In genomic region chr15:42772126-42772525, GRCh38 we compare ENCODE assay signal across 25 cellular contexts. TPM values are rescaled to one million over a fixed set of nuclear protein-coding genes. Genes with fewer than 3 reads are reported as not detected.
DNase-seq lines count a peak whose midpoint lies in the region; ATAC-seq and TF ChIP-seq lines count a peak whose summit lies in the region.
"Had no signal": no experiment of that assay in that cellular context is flagged by ENCODE, and none has a peak within 500 bp of the region (broad histone marks: within the 10 kb centered on the region; RNA-seq: fewer than 3 reads in every experiment).

No MANE protein-coding gene starts in this region.

- H3K9ac ChIP-seq in MM.1S (ENCODE audit: low read length), result no peak overlapping the region

- H3K36me3 Mint-ChIP-seq in nephron progenitor cell (ENCODE audit: low read depth), result peaks cover 60% of the 10 kb centered on the region

- H3K4me1 ChIP-seq in thyroid gland, result peaks cover 7 to 9% of the 10 kb centered on the region in 2 donors
- H3K4me1 ChIP-seq in MM.1S (ENCODE audit: low read length), result no peaks in the 10 kb centered on the region
- H3K4me1 ChIP-seq: body of pancreas, HAP-1 had no signal

- intact Hi-C loops in left ventricle myocardium superior (cut with micrococcal nuclease) (no loop called here), thyroid gland (cut with DNase I) (no loop called here)

- H3K4me2 ChIP-seq in MM.1S (ENCODE audit: low read depth, low read length), result no peak overlapping the region
- H3K4me2 ChIP-seq: PC-9 had no signal

- H3K9me3 Mint-ChIP-seq in nephron progenitor cell, result peaks cover 34% of the 10 kb centered on the region
- H3K9me3 Mint-ChIP-seq: natural killer cell treated with Interleukin-12 subunit alpha and Interleukin-12 subunit beta and Interleukin-15 and Interleukin-18, amount 100 ng/mL, for 72 hours had no signal

- WGBS in thyroid gland, 2 donors, result 40 to 45% methylated on average over 2 of the region's 2 CpGs

- H2AFZ ChIP-seq in MM.1S (ENCODE audit: low read length), result no peak overlapping the region
- H2AFZ ChIP-seq: PC-9 had no signal

- no peaks in the 10 kb centered on the region for H3K9me2 ChIP-seq in MM.1S (replicated peaks; ENCODE audit: insufficient read depth, low read length)

- H3K36me3 ChIP-seq in thyroid gland (peaks cover 0 to 3% of the 10 kb centered on the region in 2 donors), MM.1S (replicated peaks; ENCODE audit: insufficient read depth, low read length) (no peaks in the 10 kb centered on the region)
- H3K36me3 ChIP-seq: HAP-1 had no signal

- no peak for TF ChIP-seq POLR2A in thyroid gland (IDR thresholded peaks at IDR 0.05)

- no peaks in the 10 kb centered on the region for H3K27me3 ChIP-seq in thyroid gland
- no peaks in the 10 kb centered on the region; the same call in 1 of the 2 replicates for H3K27me3 ChIP-seq in MM.1S (replicated peaks; ENCODE audit: insufficient read depth, low read length)
- H3K27me3 ChIP-seq: body of pancreas had no signal

- no peaks in the 10 kb centered on the region for H3F3A ChIP-seq in MM.1S (ENCODE audit: insufficient read depth, low read length)

- H3K4me3 ChIP-seq in thyroid gland (replicated peaks in 1 of 3) (no peak overlapping the region), MM.1S (ENCODE audit: low read length) (no peak overlapping the region)
- H3K4me3 ChIP-seq: body of pancreas, HAP-1, K562, PC-9 had no signal

- H3K27me3 Mint-ChIP-seq in nephron progenitor cell (ENCODE audit: low read depth, poor library complexity), result no peaks in the 10 kb centered on the region
- H3K27me3 Mint-ChIP-seq: natural killer cell treated with Interleukin-12 subunit alpha and Interleukin-12 subunit beta and Interleukin-15 and Interleukin-18, amount 100 ng/mL, for 72 hours; T-helper 17 cell had no signal

- H3K27ac Mint-ChIP-seq in nephron progenitor cell, result no peak overlapping the region
- H3K27ac Mint-ChIP-seq: activated T-helper 1 cell treated with anti-CD3 and anti-CD28 coated beads, Interleukin-12 subunit alpha, Interleukin-12 subunit beta, Interleukin-2, Interleukin-4 antibody, amounts not matched to agents 30 ng/mL and 10 ng/mL and 1 ng/mL, durations not matched to agents 14 hours and 24 hours and 36 hours; natural killer cell treated with Interleukin-12 subunit alpha and Interleukin-12 subunit beta and Interleukin-15 and Interleukin-18, amount 100 ng/mL, for 72 hours; T-helper 17 cell had no signal

- H3K9me3 ChIP-seq in thyroid gland (no peaks in the 10 kb centered on the region), MM.1S (replicated peaks; ENCODE audit: insufficient read depth, low read length) (no peaks in the 10 kb centered on the region)
- H3K9me3 ChIP-seq: body of pancreas, HAP-1 had no signal

- no peaks in the 10 kb centered on the region for H4K20me1 ChIP-seq in MM.1S (ENCODE audit: insufficient read depth, low read length)

- H3K4me1 Mint-ChIP-seq in nephron progenitor cell, result no peaks in the 10 kb centered on the region

- TF ChIP-seq CTCF in thyroid gland (IDR thresholded peaks at IDR 0.05) (no peak), MM.1S (IDR thresholded peaks at IDR 0.05; ENCODE audit: low read length) (no peak), nephron progenitor cell (IDR thresholded peaks at IDR 0.05) (no peak)

- H3K79me2 ChIP-seq in MM.1S (ENCODE audit: low read length), result no peaks in the 10 kb centered on the region

- H3K4me3 Mint-ChIP-seq in nephron progenitor cell, result no peak overlapping the region
- H3K4me3 Mint-ChIP-seq: activated T-helper 1 cell treated with anti-CD3 and anti-CD28 coated beads, Interleukin-12 subunit alpha, Interleukin-12 subunit beta, Interleukin-2, Interleukin-4 antibody, amounts not matched to agents 30 ng/mL and 10 ng/mL and 1 ng/mL, durations not matched to agents 14 hours and 24 hours and 36 hours; natural killer cell treated with Interleukin-12 subunit alpha and Interleukin-12 subunit beta and Interleukin-15 and Interleukin-18, amount 100 ng/mL, for 72 hours; T-helper 17 cell had no signal

- ATAC-seq in left ventricle myocardium superior, result peak; percentile 54
- ATAC-seq in GM21723 (IDR thresholded peaks at IDR 0.05; ENCODE audit: unreplicated experiment), result no peak
- ATAC-seq: activated CD4-positive, CD25-positive, alpha-beta regulatory T cell treated with anti-CD3 and anti-CD28 coated beads, Interleukin-2, amount 50 U/mL, for 24 hours; body of pancreas; K562; natural killer cell treated with Interleukin-12 subunit alpha and Interleukin-12 subunit beta and Interleukin-15 and Interleukin-18, amount 100 ng/mL, for 72 hours; stimulated activated naive CD8-positive, alpha-beta T cell treated with anti-CD3 and anti-CD28 coated beads, Interleukin-15, Interleukin-2, amounts not matched to agents 100 U/mL and 50 U/mL, for 24 hours; T-helper 17 cell had no signal

- DNase-seq in NCI-H446 (lab: John Stamatoyannopoulos, UW) (peak; percentile 70 to 95), cerebellum (ENCODE audit: low spot score) (peak; percentile 12), left ventricle myocardium superior (peak; percentile 42), thyroid gland (peak; percentile 43 to 68), MM.1S (no peak), nephron progenitor cell (no peak)
- DNase-seq: activated CD4-positive, alpha-beta T cell treated with anti-CD3 and anti-CD28 coated beads, Interleukin-2, amount 50 U/mL, for 48 hours; activated naive CD4-positive, alpha-beta T cell treated with Interleukin-2 at 50 U/mL for 16 hours; DMS53; effector CD4-positive, alpha-beta T cell; kidney; NCI-H1930; NCI-H526 treated with DMSO at 0.1 percent for 48 hours; PC-9; retina; stimulated activated CD4-positive, alpha-beta T cell treated with anti-CD3 and anti-CD28 coated beads, Interleukin-1b, Interleukin-23, amount 100 ng/mL, for 48 hours; stimulated activated naive CD8-positive, alpha-beta T cell treated with anti-CD3 and anti-CD28 coated beads, Interleukin-15, Interleukin-2, amounts not matched to agents 100 U/mL and 50 U/mL, for 24 hours; T-helper 17 cell had no signal

- H3K27ac ChIP-seq in thyroid gland, result no peak overlapping the region
- no peak overlapping the region for H3K27ac ChIP-seq in MM.1S (ENCODE audit: low read length)
- H3K27ac ChIP-seq: body of pancreas, PC-9 had no signal

RNA-seq across cellular contexts. Expression of gene CDAN1, which starts 35.2 kb away (rescaled TPM):
- total RNA-seq in cerebellum (12.3 TPM), left ventricle myocardium superior (4.8 TPM), thyroid gland (10 to 100 TPM in 3 of 4 donors, 1 to 10 TPM in 1; 9.4 to 15.9 (median 12.6) TPM)

Comparison
In these comparisons a context has a peak if more than half of its experiments do, and no peak if none do; other contexts are left out.
1. DNase-seq: peak in NCI-H446 (2 of 2), cerebellum (single experiment), left ventricle myocardium superior (single experiment) and thyroid gland (2 of 2); none in MM.1S (single experiment) and nephron progenitor cell (single experiment).